In the genomic region with DNA sequence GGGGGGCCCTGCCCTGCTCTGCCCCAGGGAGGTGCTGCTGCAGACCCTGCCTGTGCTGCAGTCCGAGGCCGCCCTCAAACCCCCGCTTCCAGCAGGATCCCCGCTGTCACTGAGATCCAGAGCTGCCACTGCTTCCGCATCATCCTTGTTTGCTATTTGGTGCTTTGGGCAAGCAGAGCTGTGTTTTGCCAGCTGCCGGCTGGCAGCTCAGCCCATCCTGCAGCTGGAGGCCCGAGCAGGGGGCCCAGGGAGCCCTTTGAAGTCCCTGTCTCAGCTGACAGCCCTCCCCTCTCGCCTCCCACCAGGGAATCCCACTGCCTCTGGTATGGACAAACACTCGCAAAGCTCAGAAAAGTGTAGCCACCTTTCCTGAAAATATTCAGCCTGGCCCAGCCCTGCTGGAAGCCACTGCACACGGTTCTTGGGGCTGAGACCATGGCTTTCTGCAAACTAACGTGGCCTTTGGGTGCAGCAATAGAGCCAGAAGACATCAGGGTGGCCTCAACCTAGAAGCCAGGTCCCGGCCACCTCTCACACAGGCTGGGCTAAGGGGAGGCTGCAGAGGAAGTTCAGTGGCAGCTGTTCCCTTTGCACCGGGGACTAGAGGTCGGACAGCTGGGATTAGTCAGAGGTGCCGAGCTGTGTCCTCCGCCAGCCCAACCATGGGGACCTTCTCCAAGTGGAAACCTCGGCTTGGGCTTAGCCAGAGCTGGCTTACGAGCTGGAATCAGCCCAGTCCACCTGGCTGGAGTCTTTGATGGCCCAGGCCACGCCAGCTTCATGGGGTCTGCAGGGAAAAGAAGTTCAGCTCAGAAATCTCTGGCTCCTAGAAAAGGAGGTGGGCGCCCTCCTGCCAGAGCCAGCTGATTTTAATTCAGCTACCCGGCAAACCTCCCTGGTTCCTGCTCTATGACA, we compare ENCODE assay signal across 1 cellular context.
TF ChIP-seq lines count a peak whose summit lies in the region.

No MANE protein-coding gene starts in this region.

TF ChIP-seq in HepG2, 621 proteins besides CTCF, POLR2A, EP300 and RAD21 (continued from another document and continues in another):
- TF ChIP-seq, protein P1, sequence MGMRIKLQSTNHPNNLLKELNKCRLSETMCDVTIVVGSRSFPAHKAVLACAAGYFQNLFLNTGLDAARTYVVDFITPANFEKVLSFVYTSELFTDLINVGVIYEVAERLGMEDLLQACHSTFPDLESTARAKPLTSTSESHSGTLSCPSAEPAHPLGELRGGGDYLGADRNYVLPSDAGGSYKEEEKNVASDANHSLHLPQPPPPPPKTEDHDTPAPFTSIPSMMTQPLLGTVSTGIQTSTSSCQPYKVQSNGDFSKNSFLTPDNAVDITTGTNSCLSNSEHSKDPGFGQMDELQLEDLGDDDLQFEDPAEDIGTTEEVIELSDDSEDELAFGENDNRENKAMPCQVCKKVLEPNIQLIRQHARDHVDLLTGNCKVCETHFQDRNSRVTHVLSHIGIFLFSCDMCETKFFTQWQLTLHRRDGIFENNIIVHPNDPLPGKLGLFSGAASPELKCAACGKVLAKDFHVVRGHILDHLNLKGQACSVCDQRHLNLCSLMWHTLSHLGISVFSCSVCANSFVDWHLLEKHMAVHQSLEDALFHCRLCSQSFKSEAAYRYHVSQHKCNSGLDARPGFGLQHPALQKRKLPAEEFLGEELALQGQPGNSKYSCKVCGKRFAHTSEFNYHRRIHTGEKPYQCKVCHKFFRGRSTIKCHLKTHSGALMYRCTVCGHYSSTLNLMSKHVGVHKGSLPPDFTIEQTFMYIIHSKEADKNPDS (CRISPR knock-in tag; IDR thresholded peaks at IDR 0.05): no peak
- 0 out of 2 replicates have a peak, but pooled peaks have one; percentile 42 for TF ChIP-seq ZNF547 (CRISPR knock-in tag; IDR thresholded peaks at IDR 0.05)
- TF ChIP-seq, protein P2, sequence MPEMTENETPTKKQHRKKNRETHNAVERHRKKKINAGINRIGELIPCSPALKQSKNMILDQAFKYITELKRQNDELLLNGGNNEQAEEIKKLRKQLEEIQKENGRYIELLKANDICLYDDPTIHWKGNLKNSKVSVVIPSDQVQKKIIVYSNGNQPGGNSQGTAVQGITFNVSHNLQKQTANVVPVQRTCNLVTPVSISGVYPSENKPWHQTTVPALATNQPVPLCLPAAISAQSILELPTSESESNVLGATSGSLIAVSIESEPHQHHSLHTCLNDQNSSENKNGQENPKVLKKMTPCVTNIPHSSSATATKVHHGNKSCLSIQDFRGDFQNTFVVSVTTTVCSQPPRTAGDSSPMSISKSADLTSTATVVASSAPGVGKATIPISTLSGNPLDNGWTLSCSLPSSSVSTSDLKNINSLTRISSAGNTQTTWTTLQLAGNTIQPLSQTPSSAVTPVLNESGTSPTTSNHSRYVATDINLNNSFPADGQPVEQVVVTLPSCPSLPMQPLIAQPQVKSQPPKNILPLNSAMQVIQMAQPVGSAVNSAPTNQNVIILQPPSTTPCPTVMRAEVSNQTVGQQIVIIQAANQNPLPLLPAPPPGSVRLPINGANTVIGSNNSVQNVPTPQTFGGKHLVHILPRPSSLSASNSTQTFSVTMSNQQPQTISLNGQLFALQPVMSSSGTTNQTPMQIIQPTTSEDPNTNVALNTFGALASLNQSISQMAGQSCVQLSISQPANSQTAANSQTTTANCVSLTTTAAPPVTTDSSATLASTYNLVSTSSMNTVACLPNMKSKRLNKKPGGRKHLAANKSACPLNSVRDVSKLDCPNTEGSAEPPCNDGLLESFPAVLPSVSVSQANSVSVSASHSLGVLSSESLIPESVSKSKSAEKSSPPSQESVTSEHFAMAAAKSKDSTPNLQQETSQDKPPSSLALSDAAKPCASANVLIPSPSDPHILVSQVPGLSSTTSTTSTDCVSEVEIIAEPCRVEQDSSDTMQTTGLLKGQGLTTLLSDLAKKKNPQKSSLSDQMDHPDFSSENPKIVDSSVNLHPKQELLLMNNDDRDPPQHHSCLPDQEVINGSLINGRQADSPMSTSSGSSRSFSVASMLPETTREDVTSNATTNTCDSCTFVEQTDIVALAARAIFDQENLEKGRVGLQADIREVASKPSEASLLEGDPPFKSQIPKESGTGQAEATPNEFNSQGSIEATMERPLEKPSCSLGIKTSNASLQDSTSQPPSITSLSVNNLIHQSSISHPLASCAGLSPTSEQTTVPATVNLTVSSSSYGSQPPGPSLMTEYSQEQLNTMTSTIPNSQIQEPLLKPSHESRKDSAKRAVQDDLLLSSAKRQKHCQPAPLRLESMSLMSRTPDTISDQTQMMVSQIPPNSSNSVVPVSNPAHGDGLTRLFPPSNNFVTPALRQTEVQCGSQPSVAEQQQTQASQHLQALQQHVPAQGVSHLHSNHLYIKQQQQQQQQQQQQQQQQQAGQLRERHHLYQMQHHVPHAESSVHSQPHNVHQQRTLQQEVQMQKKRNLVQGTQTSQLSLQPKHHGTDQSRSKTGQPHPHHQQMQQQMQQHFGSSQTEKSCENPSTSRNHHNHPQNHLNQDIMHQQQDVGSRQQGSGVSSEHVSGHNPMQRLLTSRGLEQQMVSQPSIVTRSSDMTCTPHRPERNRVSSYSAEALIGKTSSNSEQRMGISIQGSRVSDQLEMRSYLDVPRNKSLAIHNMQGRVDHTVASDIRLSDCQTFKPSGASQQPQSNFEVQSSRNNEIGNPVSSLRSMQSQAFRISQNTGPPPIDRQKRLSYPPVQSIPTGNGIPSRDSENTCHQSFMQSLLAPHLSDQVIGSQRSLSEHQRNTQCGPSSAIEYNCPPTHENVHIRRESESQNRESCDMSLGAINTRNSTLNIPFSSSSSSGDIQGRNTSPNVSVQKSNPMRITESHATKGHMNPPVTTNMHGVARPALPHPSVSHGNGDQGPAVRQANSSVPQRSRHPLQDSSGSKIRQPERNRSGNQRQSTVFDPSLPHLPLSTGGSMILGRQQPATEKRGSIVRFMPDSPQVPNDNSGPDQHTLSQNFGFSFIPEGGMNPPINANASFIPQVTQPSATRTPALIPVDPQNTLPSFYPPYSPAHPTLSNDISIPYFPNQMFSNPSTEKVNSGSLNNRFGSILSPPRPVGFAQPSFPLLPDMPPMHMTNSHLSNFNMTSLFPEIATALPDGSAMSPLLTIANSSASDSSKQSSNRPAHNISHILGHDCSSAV (CRISPR knock-in tag; IDR thresholded peaks at IDR 0.05; ENCODE audit: borderline replicate concordance): no peak
- TF ChIP-seq, protein P3, sequence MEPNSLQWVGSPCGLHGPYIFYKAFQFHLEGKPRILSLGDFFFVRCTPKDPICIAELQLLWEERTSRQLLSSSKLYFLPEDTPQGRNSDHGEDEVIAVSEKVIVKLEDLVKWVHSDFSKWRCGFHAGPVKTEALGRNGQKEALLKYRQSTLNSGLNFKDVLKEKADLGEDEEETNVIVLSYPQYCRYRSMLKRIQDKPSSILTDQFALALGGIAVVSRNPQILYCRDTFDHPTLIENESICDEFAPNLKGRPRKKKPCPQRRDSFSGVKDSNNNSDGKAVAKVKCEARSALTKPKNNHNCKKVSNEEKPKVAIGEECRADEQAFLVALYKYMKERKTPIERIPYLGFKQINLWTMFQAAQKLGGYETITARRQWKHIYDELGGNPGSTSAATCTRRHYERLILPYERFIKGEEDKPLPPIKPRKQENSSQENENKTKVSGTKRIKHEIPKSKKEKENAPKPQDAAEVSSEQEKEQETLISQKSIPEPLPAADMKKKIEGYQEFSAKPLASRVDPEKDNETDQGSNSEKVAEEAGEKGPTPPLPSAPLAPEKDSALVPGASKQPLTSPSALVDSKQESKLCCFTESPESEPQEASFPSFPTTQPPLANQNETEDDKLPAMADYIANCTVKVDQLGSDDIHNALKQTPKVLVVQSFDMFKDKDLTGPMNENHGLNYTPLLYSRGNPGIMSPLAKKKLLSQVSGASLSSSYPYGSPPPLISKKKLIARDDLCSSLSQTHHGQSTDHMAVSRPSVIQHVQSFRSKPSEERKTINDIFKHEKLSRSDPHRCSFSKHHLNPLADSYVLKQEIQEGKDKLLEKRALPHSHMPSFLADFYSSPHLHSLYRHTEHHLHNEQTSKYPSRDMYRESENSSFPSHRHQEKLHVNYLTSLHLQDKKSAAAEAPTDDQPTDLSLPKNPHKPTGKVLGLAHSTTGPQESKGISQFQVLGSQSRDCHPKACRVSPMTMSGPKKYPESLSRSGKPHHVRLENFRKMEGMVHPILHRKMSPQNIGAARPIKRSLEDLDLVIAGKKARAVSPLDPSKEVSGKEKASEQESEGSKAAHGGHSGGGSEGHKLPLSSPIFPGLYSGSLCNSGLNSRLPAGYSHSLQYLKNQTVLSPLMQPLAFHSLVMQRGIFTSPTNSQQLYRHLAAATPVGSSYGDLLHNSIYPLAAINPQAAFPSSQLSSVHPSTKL (CRISPR knock-in tag; IDR thresholded peaks at IDR 0.05): peak; percentile 65; the same call in 1 of the 2 replicates
- TF ChIP-seq MIER2 (CRISPR knock-in tag; IDR thresholded peaks at IDR 0.05): no peak
- no peak; the same call in 1 of the 2 replicates for TF ChIP-seq KDM4B (CRISPR knock-in tag; IDR thresholded peaks at IDR 0.05)
- peak; percentile 12; the same call in 1 of the 2 replicates for TF ChIP-seq ZMAT3 (CRISPR knock-in tag; conservative IDR thresholded peaks at IDR 0.05)
- no peak for TF ChIP-seq MAFF (IDR thresholded peaks at IDR 0.05; ENCODE audit: low read depth, low read length)
- 0 out of 2 replicates have a peak, but pooled peaks have one; percentile 56 for TF ChIP-seq ZNF510 (CRISPR knock-in tag; IDR thresholded peaks at IDR 0.05; ENCODE audit: low read depth)
- 0 out of 2 replicates have a peak, but pooled peaks have one; percentile 21 for TF ChIP-seq ELF3 (CRISPR knock-in tag; IDR thresholded peaks at IDR 0.05)
- no peak for TF ChIP-seq TBL1XR1 (IDR thresholded peaks at IDR 0.05; ENCODE audit: borderline replicate concordance, low read length, partially characterized antibody)
- TF ChIP-seq, protein P4, sequence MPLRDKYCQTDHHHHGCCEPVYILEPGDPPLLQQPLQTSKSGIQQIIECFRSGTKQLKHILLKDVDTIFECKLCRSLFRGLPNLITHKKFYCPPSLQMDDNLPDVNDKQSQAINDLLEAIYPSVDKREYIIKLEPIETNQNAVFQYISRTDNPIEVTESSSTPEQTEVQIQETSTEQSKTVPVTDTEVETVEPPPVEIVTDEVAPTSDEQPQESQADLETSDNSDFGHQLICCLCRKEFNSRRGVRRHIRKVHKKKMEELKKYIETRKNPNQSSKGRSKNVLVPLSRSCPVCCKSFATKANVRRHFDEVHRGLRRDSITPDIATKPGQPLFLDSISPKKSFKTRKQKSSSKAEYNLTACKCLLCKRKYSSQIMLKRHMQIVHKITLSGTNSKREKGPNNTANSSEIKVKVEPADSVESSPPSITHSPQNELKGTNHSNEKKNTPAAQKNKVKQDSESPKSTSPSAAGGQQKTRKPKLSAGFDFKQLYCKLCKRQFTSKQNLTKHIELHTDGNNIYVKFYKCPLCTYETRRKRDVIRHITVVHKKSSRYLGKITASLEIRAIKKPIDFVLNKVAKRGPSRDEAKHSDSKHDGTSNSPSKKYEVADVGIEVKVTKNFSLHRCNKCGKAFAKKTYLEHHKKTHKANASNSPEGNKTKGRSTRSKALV (CRISPR knock-in tag; IDR thresholded peaks at IDR 0.05): 0 out of 2 replicates have a peak, but pooled peaks have one; percentile 35
- TF ChIP-seq RXRB (CRISPR knock-in tag; IDR thresholded peaks at IDR 0.05; ENCODE audit: borderline replicate concordance): 0 out of 2 replicates have a peak, but pooled peaks have one; percentile 64
- TF ChIP-seq, protein P5, sequence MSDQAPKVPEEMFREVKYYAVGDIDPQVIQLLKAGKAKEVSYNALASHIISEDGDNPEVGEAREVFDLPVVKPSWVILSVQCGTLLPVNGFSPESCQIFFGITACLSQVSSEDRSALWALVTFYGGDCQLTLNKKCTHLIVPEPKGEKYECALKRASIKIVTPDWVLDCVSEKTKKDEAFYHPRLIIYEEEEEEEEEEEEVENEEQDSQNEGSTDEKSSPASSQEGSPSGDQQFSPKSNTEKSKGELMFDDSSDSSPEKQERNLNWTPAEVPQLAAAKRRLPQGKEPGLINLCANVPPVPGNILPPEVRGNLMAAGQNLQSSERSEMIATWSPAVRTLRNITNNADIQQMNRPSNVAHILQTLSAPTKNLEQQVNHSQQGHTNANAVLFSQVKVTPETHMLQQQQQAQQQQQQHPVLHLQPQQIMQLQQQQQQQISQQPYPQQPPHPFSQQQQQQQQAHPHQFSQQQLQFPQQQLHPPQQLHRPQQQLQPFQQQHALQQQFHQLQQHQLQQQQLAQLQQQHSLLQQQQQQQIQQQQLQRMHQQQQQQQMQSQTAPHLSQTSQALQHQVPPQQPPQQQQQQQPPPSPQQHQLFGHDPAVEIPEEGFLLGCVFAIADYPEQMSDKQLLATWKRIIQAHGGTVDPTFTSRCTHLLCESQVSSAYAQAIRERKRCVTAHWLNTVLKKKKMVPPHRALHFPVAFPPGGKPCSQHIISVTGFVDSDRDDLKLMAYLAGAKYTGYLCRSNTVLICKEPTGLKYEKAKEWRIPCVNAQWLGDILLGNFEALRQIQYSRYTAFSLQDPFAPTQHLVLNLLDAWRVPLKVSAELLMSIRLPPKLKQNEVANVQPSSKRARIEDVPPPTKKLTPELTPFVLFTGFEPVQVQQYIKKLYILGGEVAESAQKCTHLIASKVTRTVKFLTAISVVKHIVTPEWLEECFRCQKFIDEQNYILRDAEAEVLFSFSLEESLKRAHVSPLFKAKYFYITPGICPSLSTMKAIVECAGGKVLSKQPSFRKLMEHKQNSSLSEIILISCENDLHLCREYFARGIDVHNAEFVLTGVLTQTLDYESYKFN (CRISPR knock-in tag; conservative IDR thresholded peaks at IDR 0.05): peak; percentile 46
- TF ChIP-seq HIVEP1 (CRISPR knock-in tag; IDR thresholded peaks at IDR 0.05): peak; percentile 41; the same call in 1 of the 2 replicates
- no peak for TF ChIP-seq FOSL1 (CRISPR knock-in tag; IDR thresholded peaks at IDR 0.05; ENCODE audit: borderline replicate concordance)
- TF ChIP-seq ZNF225 (CRISPR knock-in tag; IDR thresholded peaks at IDR 0.05): no peak
- 0 out of 2 replicates have a peak, but pooled peaks have one; percentile 23 for TF ChIP-seq U2AF2 (IDR thresholded peaks at IDR 0.05; ENCODE audit: low read depth, low read length)
- TF ChIP-seq HES4 (CRISPR knock-in tag; IDR thresholded peaks at IDR 0.05; ENCODE audit: borderline replicate concordance): 0 out of 2 replicates have a peak, but pooled peaks have one; percentile 20
- no peak for TF ChIP-seq TBP (CRISPR knock-in tag; IDR thresholded peaks at IDR 0.05)
- TF ChIP-seq, protein P6, sequence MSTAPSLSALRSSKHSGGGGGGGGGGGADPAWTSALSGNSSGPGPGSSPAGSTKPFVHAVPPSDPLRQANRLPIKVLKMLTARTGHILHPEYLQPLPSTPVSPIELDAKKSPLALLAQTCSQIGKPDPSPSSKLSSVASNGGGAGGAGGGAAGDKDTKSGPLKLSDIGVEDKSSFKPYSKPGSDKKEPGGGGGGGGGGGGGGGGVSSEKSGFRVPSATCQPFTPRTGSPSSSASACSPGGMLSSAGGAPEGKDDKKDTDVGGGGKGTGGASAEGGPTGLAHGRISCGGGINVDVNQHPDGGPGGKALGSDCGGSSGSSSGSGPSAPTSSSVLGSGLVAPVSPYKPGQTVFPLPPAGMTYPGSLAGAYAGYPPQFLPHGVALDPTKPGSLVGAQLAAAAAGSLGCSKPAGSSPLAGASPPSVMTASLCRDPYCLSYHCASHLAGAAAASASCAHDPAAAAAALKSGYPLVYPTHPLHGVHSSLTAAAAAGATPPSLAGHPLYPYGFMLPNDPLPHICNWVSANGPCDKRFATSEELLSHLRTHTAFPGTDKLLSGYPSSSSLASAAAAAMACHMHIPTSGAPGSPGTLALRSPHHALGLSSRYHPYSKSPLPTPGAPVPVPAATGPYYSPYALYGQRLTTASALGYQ (CRISPR knock-in tag; IDR thresholded peaks at IDR 0.05): peak; percentile 41; the same call in 1 of the 2 replicates
- TF ChIP-seq ZNF431 (CRISPR knock-in tag; IDR thresholded peaks at IDR 0.05; ENCODE audit: borderline replicate concordance, low read depth): no peak
- no peak for TF ChIP-seq NBN (conservative IDR thresholded peaks at IDR 0.05)
- TF ChIP-seq U2AF1 (optimal IDR thresholded peaks at IDR 0.05; ENCODE audit: low read depth, low read length): peak; percentile 63
- 0 out of 2 replicates have a peak, but pooled peaks have one; percentile 45 for TF ChIP-seq ZMYM2 (CRISPR knock-in tag; IDR thresholded peaks at IDR 0.05)
